Comparison of ENCODE assay signal across 8 cellular contexts in the genomic region with DNA sequence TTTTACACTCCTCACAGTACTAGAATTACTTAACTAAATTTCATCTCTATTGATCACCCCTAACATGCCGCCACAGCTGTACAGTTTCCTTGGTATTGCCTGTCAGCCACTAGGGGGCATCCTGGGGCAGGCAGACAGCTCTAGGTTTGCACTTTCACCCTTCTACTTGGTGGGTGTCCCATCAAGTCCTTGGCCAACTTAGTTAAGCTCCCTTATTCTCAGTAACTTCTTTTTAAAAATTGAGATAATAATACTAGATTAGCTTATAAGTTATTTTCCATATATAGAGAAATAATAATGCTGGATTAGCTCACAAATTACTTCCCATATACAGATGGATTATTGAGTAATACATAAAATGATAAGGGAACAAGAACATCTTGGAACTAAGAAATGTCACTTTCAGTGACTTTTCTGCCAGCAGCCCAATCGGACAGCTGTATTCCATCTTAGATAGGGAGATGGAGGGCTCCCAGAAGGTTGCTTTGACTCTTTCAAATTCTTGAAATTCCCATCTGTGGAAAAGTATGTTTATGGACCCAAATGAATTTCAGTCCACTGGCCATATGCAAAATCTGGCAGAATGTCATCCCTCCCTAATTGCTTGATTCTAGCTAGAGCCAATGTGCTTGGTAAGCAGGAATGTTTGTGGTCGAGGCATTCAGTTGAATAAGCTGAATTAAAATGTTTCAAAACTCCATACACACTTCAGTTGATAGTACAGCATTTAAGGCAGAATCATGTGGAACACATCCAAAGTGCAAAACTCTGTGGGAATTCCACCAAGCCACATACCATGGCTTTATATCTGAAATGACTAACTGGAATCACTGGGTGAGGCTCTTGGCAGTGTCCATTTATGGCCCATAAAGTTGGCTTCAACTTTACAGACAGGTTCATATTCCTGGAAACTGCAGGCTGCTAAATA.
DNase-seq lines count a peak whose midpoint lies in the region; ATAC-seq and TF ChIP-seq lines count a peak whose summit lies in the region.

No MANE protein-coding gene starts in this region.

- no peak overlapping the region for H3K27ac ChIP-seq in prostate gland

- WGBS in prostate gland = 64% methylated on average over 3 of the region's 3 CpGs

- H3K27me3 ChIP-seq in prostate gland (replicated peaks; ENCODE audit: insufficient read depth) = no peaks in the 10 kb centered on the region

- ATAC-seq in GM18502 (IDR thresholded peaks at IDR 0.05; ENCODE audit: poor library complexity, unreplicated experiment) = peak; percentile 92
- ATAC-seq in HG02852 (IDR thresholded peaks at IDR 0.05; ENCODE audit: unreplicated experiment) = peak; percentile 94
- ATAC-seq in GM18870 (IDR thresholded peaks at IDR 0.05; ENCODE audit: unreplicated experiment) = no peak

- peak; percentile 62 for TF ChIP-seq CTCF in AG10803 (conservative IDR thresholded peaks at IDR 0.05; ENCODE audit: low read length)
- TF ChIP-seq CTCF in prostate gland (IDR thresholded peaks at IDR 0.05) = peak in 3 of 4 experiments; percentile 10 to 41 (median 39)

- H3K36me3 ChIP-seq in prostate gland = no peaks in the 10 kb centered on the region

- intact Hi-C loops in prostate gland (cut with DNase I) = no loop called here

- no peak for TF ChIP-seq POLR2A in prostate gland (IDR thresholded peaks at IDR 0.05)

- DNase-seq in AG10803 (ENCODE audit: low read depth) = peak; percentile 100
- DNase-seq in NCI-H345 (lab: John Stamatoyannopoulos, UW) = peak; percentile 16
- peak; percentile 27 for DNase-seq in activated T-cell treated with anti-CD3 and anti-CD28 coated beads for 48 hours (ENCODE audit: low read depth)
- peak; percentile 20 for DNase-seq in germinal center (ENCODE audit: low spot score)
- DNase-seq in prostate gland (ENCODE audit: low spot score) = peak; percentile 67

- H3K4me3 ChIP-seq in AG10803 (ENCODE audit: low read length) = no peak overlapping the region
- no peak overlapping the region for H3K4me3 ChIP-seq in prostate gland

- H3K9me3 ChIP-seq in prostate gland = no peaks in the 10 kb centered on the region

- no peaks in the 10 kb centered on the region for H3K4me1 ChIP-seq in prostate gland (replicated peaks)

Comparison
In these comparisons a context has a peak if more than half of its experiments do, and no peak if none do; other contexts are left out.
1. DNase-seq: peak in every context shown above with its lines; median percentile 100 in AG10803; 67 in prostate gland; 27 in activated T-cell treated with anti-CD3 and anti-CD28 coated beads for 48 hours; 20 in germinal center; 16 in NCI-H345.